In the genomic region with DNA sequence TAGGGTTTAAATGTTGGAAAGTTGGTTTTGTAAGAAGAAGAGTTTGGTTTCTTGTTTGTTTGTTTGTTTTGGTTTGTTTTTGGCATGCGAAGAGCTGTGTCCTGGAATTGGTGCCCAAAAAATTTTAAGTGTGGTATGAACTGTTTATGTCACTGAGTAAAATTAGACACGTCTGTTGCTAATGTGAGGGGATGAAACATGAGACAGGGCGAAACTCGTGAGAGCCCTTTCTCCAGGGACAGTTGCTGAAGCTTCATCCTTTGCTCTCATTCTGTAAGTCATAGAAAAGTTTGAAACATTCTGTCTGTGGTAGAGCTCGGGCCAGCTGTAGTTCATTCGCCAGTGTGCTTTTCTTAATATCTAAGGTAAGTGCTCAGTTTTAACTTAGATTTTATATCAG, we compare ENCODE assay signal across 13 cellular contexts. TPM values are rescaled to one million over a fixed set of nuclear protein-coding genes. Genes with fewer than 3 reads are reported as not detected.
"Had no signal": no experiment of that assay in that cellular context is flagged by ENCODE, and none has a peak within 500 bp of the region (broad histone marks: within the 10 kb centered on the region; RNA-seq: fewer than 3 reads in every experiment).

A gene with protein sequence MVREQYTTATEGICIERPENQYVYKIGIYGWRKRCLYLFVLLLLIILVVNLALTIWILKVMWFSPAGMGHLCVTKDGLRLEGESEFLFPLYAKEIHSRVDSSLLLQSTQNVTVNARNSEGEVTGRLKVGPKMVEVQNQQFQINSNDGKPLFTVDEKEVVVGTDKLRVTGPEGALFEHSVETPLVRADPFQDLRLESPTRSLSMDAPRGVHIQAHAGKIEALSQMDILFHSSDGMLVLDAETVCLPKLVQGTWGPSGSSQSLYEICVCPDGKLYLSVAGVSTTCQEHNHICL (plus strand): TSS at position 269 of the 400 bp plus-strand sequence. CDS start 22,716 bp downstream, outside the sequence.

- H3K4me3 ChIP-seq: lung, mucosa of descending colon, tibial nerve had no signal

- DNase-seq: activated B cell treated with CpG ODN at 0.5 μM for 24 hours; activated CD4-positive, alpha-beta T cell treated with anti-CD3 and anti-CD28 coated beads, Interleukin-2, amount 10 ng/mL, durations not matched to agents 24 days and 14 days; activated naive CD4-positive, alpha-beta T cell treated with Interleukin-2 at 50 U/mL for 16 hours; activated naive CD8-positive, alpha-beta T cell treated with anti-CD3 and anti-CD28 coated beads, Interleukin-2, amount 50 U/mL, for 24 hours; effector CD4-positive, alpha-beta T cell; hypothalamus; mucosa of descending colon; T-helper 2 cell had no signal

- ATAC-seq: activated naive CD8-positive, alpha-beta T cell treated with anti-CD3 and anti-CD28 coated beads, Interleukin-2, amount 50 U/mL, for 24 hours; mucosa of descending colon; natural killer cell treated with Interleukin-12 subunit alpha and Interleukin-12 subunit beta and Interleukin-15 and Interleukin-18, amount 100 ng/mL, for 72 hours; stimulated activated memory B cell treated with anti-CD40 and anti-IgM and Interleukin-4, amounts not matched to agents 10 μg/mL and 1 μg/mL and 100 μg/mL, for 72 hours had no signal

- H3K27me3 ChIP-seq: tibial nerve had no signal

- H3K9me3 ChIP-seq: mucosa of descending colon, tibial nerve had no signal

- H3K4me1 ChIP-seq: tibial nerve had no signal

- H3K36me3 ChIP-seq: tibial nerve had no signal

- H3K27ac ChIP-seq: tibial nerve had no signal

RNA-seq across cellular contexts. Expression of the gene that starts here (rescaled TPM):
- total RNA-seq: activated B cell treated with CpG ODN at 0.5 μM for 24 hours; activated CD4-positive, alpha-beta T cell treated with anti-CD3 and anti-CD28 coated beads, Interleukin-2, amount 10 ng/mL, durations not matched to agents 24 days and 14 days; activated T-helper 1 cell treated with anti-CD3 and anti-CD28 coated beads, Interleukin-12 subunit alpha, Interleukin-12 subunit beta, Interleukin-2, Interleukin-4 antibody, amounts not matched to agents 30 ng/mL and 10 ng/mL and 1 ng/mL, durations not matched to agents 14 hours and 24 hours and 36 hours; natural killer cell treated with Interleukin-12 subunit alpha and Interleukin-12 subunit beta and Interleukin-15 and Interleukin-18, amount 100 ng/mL, for 72 hours had no signal
